ENCODE assay signal across 6 cellular contexts in genomic region chr2:200863655-200864205, GRCh38. TPM values are rescaled to one million over a fixed set of nuclear protein-coding genes. Genes with fewer than 3 reads are reported as not detected.
A peak's percentile ranks its signal among the peaks of the same experiment; 100 is the strongest.
DNase-seq lines count a peak whose midpoint lies in the region; ATAC-seq and TF ChIP-seq lines count a peak whose summit lies in the region.

No MANE protein-coding gene starts in this region.

- H3K4me3 ChIP-seq in HCT116 (replicated peaks in 1 of 2; ENCODE audit: low read depth in 1 of 2, low read length in 2 of 2) (peak overlapping the region; percentile 90 to 96), kidney epithelial cell (ENCODE audit: low read depth, low read length) (peak overlapping the region; percentile 99), aorta (ENCODE audit: low read length in 2 of 2) (peak overlapping the region; percentile 80 to 95)

- no peaks in the 10 kb centered on the region for H3K27me3 ChIP-seq in HCT116 (ENCODE audit: insufficient read depth, low read length)
- no peaks in the 10 kb centered on the region for H3K27me3 ChIP-seq in kidney epithelial cell (ENCODE audit: control insufficient read depth, insufficient read depth, low read length)
- H3K27me3 ChIP-seq in aorta (ENCODE audit: control insufficient read depth in 1 of 2, insufficient read depth in 2 of 2, low read length in 1 of 2) = no peaks in the 10 kb centered on the region

- no peaks in the 10 kb centered on the region for H3K9me2 ChIP-seq in HCT116 (ENCODE audit: insufficient read depth)

- intact Hi-C loops in HCT116 (cut with micrococcal nuclease) (loop anchor here (2.0 to 5.0 kb wide), 3 partner anchors 25 to 151 kb away; partner anchors contain the start of genes BZW1, NIF3L1 and PPIL3), aorta (cut with DNase I) (loop anchor here (5.0 kb wide), 2 partner anchors 51 to 151 kb away; partner anchors contain the start of gene BZW1 (in 2 of the 2))

- no peaks in the 10 kb centered on the region for H3K27me3 Mint-ChIP-seq in activated CD4-positive, alpha-beta T cell treated with anti-CD3 and anti-CD28 coated beads, Interleukin-2, amount 10 ng/mL, durations not matched to agents 7 days and 5 days

- 0 out of 2 replicates have a peak, but pooled peaks cover 3% of the 10 kb centered on the region for H4K20me1 ChIP-seq in HCT116 (ENCODE audit: insufficient read depth)

- BruUV-seq in HCT116 (replicated peaks; lab: Mats Ljungman, UMichigan) = no TSS peak

- TF ChIP-seq POLR2A in HCT116 (IDR thresholded peaks at IDR 0.05; ENCODE audit: borderline replicate concordance, extremely low read depth, insufficient read depth, insufficient read length) = no peak

- no peak for TF ChIP-seq RAD21 in HCT116 (IDR thresholded peaks at IDR 0.05; ENCODE audit: low read depth)

- ATAC-seq in HCT116 (peak; percentile 28), aorta (ENCODE audit: low FRiP score) (peak; percentile 4)

- H3K36me3 ChIP-seq in HCT116 (ENCODE audit: control insufficient read depth in 1 of 2, insufficient read depth in 2 of 2, low read length in 2 of 2) = peaks cover 20 to 32% of the 10 kb centered on the region in 2 experiments
- no peaks in the 10 kb centered on the region for H3K36me3 ChIP-seq in kidney epithelial cell (ENCODE audit: control insufficient read depth, insufficient read depth, low read length)
- H3K36me3 ChIP-seq in aorta (ENCODE audit: control insufficient read depth in 1 of 2, insufficient read depth in 2 of 2, low read length in 1 of 2) = no peaks in the 10 kb centered on the region

- H3K27ac ChIP-seq in HCT116 (ENCODE audit: low read depth, low read length) (peak overlapping the region; percentile 97), aorta (ENCODE audit: low read depth in 1 of 2, low read length in 2 of 2) (peak overlapping the region; percentile 99 to 100)

- peaks cover 44% of the 10 kb centered on the region for H3K4me1 Mint-ChIP-seq in activated CD4-positive, alpha-beta T cell treated with anti-CD3 and anti-CD28 coated beads, Interleukin-2, amount 10 ng/mL, durations not matched to agents 7 days and 5 days

- WGBS in aorta, 2 donors = 0% methylated on average over 30 of the region's 30 CpGs

- TF ChIP-seq CTCF in HCT116 (IDR thresholded peaks at IDR 0.05 in 2 of 3, conservative IDR thresholded peaks at IDR 0.05 in 1 of 3; ENCODE audit: borderline replicate concordance in 1 of 3, insufficient read depth in 1 of 3, low read depth in 2 of 3, low read length in 2 of 3) (no peak), kidney epithelial cell (IDR thresholded peaks at IDR 0.05; ENCODE audit: insufficient read depth, low read length, poor library complexity, severe bottlenecking) (no peak)

- H3K4me2 ChIP-seq in HCT116 (ENCODE audit: low read length) = peak overlapping the region; percentile 78

- H3K4me1 ChIP-seq in HCT116 (ENCODE audit: control insufficient read depth in 1 of 2, insufficient read depth in 2 of 2, low read length in 2 of 2) (peaks cover 6 to 23% of the 10 kb centered on the region in 2 experiments; a peak in 3 of 4 replicates), aorta (ENCODE audit: control insufficient read depth in 1 of 2, insufficient read depth in 2 of 2, low read length in 2 of 2) (no peaks in the 10 kb centered on the region)

- peaks cover 57% of the 10 kb centered on the region for H3K79me2 ChIP-seq in HCT116 (ENCODE audit: insufficient read depth, low read length)

- H3K9me3 ChIP-seq in HCT116 (ENCODE audit: control insufficient read depth in 1 of 2, insufficient read depth in 1 of 2, low read depth in 1 of 2, low read length in 2 of 2) (no peaks in the 10 kb centered on the region), aorta (ENCODE audit: control insufficient read depth, low read length) (no peaks in the 10 kb centered on the region)

- H3K4me3 Mint-ChIP-seq in activated CD4-positive, alpha-beta T cell treated with anti-CD3 and anti-CD28 coated beads, Interleukin-2, amount 10 ng/mL, durations not matched to agents 7 days and 5 days = peak overlapping the region; percentile 90

- H3K36me3 Mint-ChIP-seq in activated CD4-positive, alpha-beta T cell treated with anti-CD3 and anti-CD28 coated beads, Interleukin-2, amount 10 ng/mL, durations not matched to agents 7 days and 5 days (ENCODE audit: low read depth) = peaks cover 58% of the 10 kb centered on the region

- POLR2A ChIA-PET in HCT116 (lab: Charles Lee) = interaction anchor here (1.0 to 2.7 kb wide), 7 partner anchors 19 to 287 kb away, joined by 3 to 19 read pairs (median 3); partner anchors contain the start of genes NIF3L1 and PPIL3
- POLR2A ChIA-PET in activated CD4-positive, alpha-beta T cell treated with anti-CD3 and anti-CD28 coated beads, Interleukin-2, amount 10 ng/mL, durations not matched to agents 7 days and 5 days (lab: Charles Lee) = interaction anchor here (0.8 to 1.8 kb wide), 3 partner anchors 24 to 92 kb away, joined by 3 to 9 read pairs (median 4); partner anchors contain the start of genes NIF3L1 and PPIL3

- H2AFZ ChIP-seq in HCT116 (ENCODE audit: low read depth, low read length, poor library complexity, severe bottlenecking) = no peak overlapping the region

- RAD21 ChIA-PET in HCT116 (lab: Charles Lee; ENCODE audit: low non-redundant PET in 1 of 2, low total read pairs in 2 of 2, uncharacterized antibody in 2 of 2, unreplicated experiment in 2 of 2) = no interaction called here

- DNase-seq in CD1c-positive myeloid dendritic cell (ENCODE audit: extremely low spot score) (peak; percentile 78), HCT116 (ENCODE audit: low read depth, low spot score) (no peak), kidney epithelial cell (ENCODE audit: low read depth) (no peak), aorta (no peak)
- peak; percentile 46 for DNase-seq in activated CD4-positive, alpha-beta T cell treated with anti-CD3 and anti-CD28 coated beads, Interleukin-2, amount 10 ng/mL, durations not matched to agents 7 days and 5 days
- DNase-seq in effector CD4-positive, alpha-beta T cell = no peak

- CTCF ChIA-PET in HCT116 (lab: Charles Lee) = interaction anchor here (1.0 kb wide), 1 partner anchor 160 kb away, joined by 3 read pairs; no protein-coding TSS in a partner anchor
- CTCF ChIA-PET in activated CD4-positive, alpha-beta T cell treated with anti-CD3 and anti-CD28 coated beads, Interleukin-2, amount 10 ng/mL, durations not matched to agents 7 days and 5 days (lab: Charles Lee) = interaction anchor here (1.0 to 2.6 kb wide), 10 partner anchors 10 to 588 kb away, joined by 3 to 11 read pairs (median 4); partner anchors contain the start of genes STRADB and TRAK2

- H3K27ac Mint-ChIP-seq in activated CD4-positive, alpha-beta T cell treated with anti-CD3 and anti-CD28 coated beads, Interleukin-2, amount 10 ng/mL, durations not matched to agents 7 days and 5 days = peak overlapping the region; percentile 100

- no peaks in the 10 kb centered on the region for H3K9me3 Mint-ChIP-seq in activated CD4-positive, alpha-beta T cell treated with anti-CD3 and anti-CD28 coated beads, Interleukin-2, amount 10 ng/mL, durations not matched to agents 7 days and 5 days

- peak overlapping the region; percentile 94 for H3K9ac ChIP-seq in HCT116 (ENCODE audit: low read length)

TF ChIP-seq in HCT116, 20 proteins besides CTCF, POLR2A, EP300 and RAD21:
- TF ChIP-seq CEBPB (IDR thresholded peaks at IDR 0.05; ENCODE audit: low read depth) = no peak
- no peak for TF ChIP-seq SIN3A (IDR thresholded peaks at IDR 0.05; ENCODE audit: low read depth)
- TF ChIP-seq ZBTB33 (IDR thresholded peaks at IDR 0.05; ENCODE audit: extremely low read depth, insufficient replicate concordance, low read length) = no peak
- no peak for TF ChIP-seq EZH2phosphoT487 (IDR thresholded peaks at IDR 0.05; ENCODE audit: borderline replicate concordance)

RNA-seq across cellular contexts. Expression of gene CLK1, which starts 0.7 kb away (rescaled TPM):
- total RNA-seq in HCT116 (2021; ENCODE audit: unreplicated experiment) (49.1 TPM), kidney epithelial cell (47.6 and 63.0 TPM in 2 replicates), aorta (100 to 1,000 TPM; 167 to 197 TPM)
- polyA plus RNA-seq in HCT116 (2012) = 25.3 and 31.2 TPM in 2 replicates
- total RNA-seq in activated CD4-positive, alpha-beta T cell treated with anti-CD3 and anti-CD28 coated beads, Interleukin-2, amount 10 ng/mL, durations not matched to agents 7 days and 5 days = 100 to 1,000 TPM; 120 to 142 TPM
- polyA plus RNA-seq in aorta = 100 to 1,000 TPM in 1 of 2 donors, 10 to 100 TPM in 1; 89.3 to 361 TPM

RNA-seq across cellular contexts. Expression of gene PPIL3, which starts 25.1 kb away (rescaled TPM):
- total RNA-seq in HCT116 (2021; ENCODE audit: unreplicated experiment) = 55.9 TPM
- 57.8 and 75.7 TPM in 2 replicates for polyA plus RNA-seq in HCT116 (2012)
- 10 to 100 TPM; 42.6 to 47.7 TPM for total RNA-seq in activated CD4-positive, alpha-beta T cell treated with anti-CD3 and anti-CD28 coated beads, Interleukin-2, amount 10 ng/mL, durations not matched to agents 7 days and 5 days
- 26.8 and 27.5 TPM in 2 replicates for total RNA-seq in kidney epithelial cell
- total RNA-seq in aorta = 10 to 100 TPM; 17.8 to 33.7 TPM
- polyA plus RNA-seq in aorta = 10 to 100 TPM; 21.4 to 39.2 TPM

RNA-seq across cellular contexts. Expression of gene NIF3L1, which starts 25.4 kb away (rescaled TPM):
- 44.7 TPM for total RNA-seq in HCT116 (2021; ENCODE audit: unreplicated experiment)
- 34.9 and 40.0 TPM in 2 replicates for polyA plus RNA-seq in HCT116 (2012)
- 10 to 100 TPM; 32.5 to 37.1 TPM for total RNA-seq in activated CD4-positive, alpha-beta T cell treated with anti-CD3 and anti-CD28 coated beads, Interleukin-2, amount 10 ng/mL, durations not matched to agents 7 days and 5 days
- 19.7 and 31.4 TPM in 2 replicates for total RNA-seq in kidney epithelial cell
- total RNA-seq in aorta = 10 to 100 TPM; 13.6 to 15.8 TPM
- 10 to 100 TPM; 18.2 to 22.0 TPM for polyA plus RNA-seq in aorta

RNA-seq across cellular contexts. Expression of gene BZW1, which starts 52.0 kb away (rescaled TPM):
- total RNA-seq in HCT116 (2021; ENCODE audit: unreplicated experiment) (454 TPM), kidney epithelial cell (347 and 378 TPM in 2 replicates), aorta (100 to 1,000 TPM; 193 to 250 TPM)
- 274 and 315 TPM in 2 replicates for polyA plus RNA-seq in HCT116 (2012)
- 100 to 1,000 TPM; 201 to 214 TPM for total RNA-seq in activated CD4-positive, alpha-beta T cell treated with anti-CD3 and anti-CD28 coated beads, Interleukin-2, amount 10 ng/mL, durations not matched to agents 7 days and 5 days
- 10 to 100 TPM; 73.1 to 78.6 TPM for polyA plus RNA-seq in aorta

Comparison
In these comparisons a context has a peak if more than half of its experiments do, and no peak if none do; other contexts are left out.
1. DNase-seq: peak in CD1c-positive myeloid dendritic cell (single experiment) and activated CD4-positive, alpha-beta T cell treated with anti-CD3 and anti-CD28 coated beads, Interleukin-2, amount 10 ng/mL, durations not matched to agents 7 days and 5 days (single experiment); none in HCT116 (single experiment), kidney epithelial cell (single experiment), aorta (0 of 2) and effector CD4-positive, alpha-beta T cell (single experiment).
2. Peak in every context shown above with its lines, with median percentiles within 50 percentile points of each other: H3K4me3 ChIP-seq.